Comparison of ENCODE assay signal across 26 cellular contexts in the genomic region with DNA sequence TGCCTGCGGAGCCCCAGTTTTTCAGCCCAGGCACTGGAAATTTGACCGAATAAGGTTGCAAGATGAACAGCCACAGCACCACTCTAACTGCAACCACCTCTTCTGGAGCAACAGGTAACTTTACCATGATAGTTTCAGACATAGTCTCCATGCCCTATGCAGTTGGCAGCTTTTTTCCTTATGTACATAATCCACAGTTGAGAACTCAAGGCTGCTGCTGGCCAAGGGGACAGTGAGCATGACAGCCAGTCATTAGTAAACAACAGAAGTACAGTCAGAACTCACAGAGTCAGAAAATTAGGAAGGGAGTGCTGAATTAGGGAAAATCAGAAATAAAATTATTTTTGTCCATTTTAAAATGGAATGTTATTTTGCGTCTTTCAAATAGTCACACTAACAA.
A peak's percentile ranks its signal among the peaks of the same experiment; 100 is the strongest.
DNase-seq lines count a peak whose midpoint lies in the region; ATAC-seq, FAIRE-seq and TF ChIP-seq lines count a peak whose summit lies in the region.
"Had no signal": no experiment of that assay in that cellular context is flagged by ENCODE, and none has a peak within 500 bp of the region (broad histone marks: within the 10 kb centered on the region; RNA-seq: fewer than 3 reads in every experiment).

No MANE protein-coding gene starts in this region.

- no peak overlapping the region for H2AFZ ChIP-seq in HepG2 (ENCODE audit: low read length)

- POLR2A ChIA-PET in HepG2 (lab: Yijun Ruan, JAX) = no interaction called here

- TF ChIP-seq POLR2A in HepG2 (IDR thresholded peaks at IDR 0.05; ENCODE audit: insufficient read depth in 1 of 2, low read depth in 2 of 2, low read length in 2 of 2) (no peak), right lobe of liver (IDR thresholded peaks at IDR 0.05) (no peak), prostate gland (IDR thresholded peaks at IDR 0.05) (no peak)

- no peak overlapping the region for H3K4me2 ChIP-seq in HepG2 (ENCODE audit: low read depth, low read length)
- H3K4me2 ChIP-seq: BLaER1 treated with 17β-estradiol and CSF1 and Interleukin-3, amounts not matched to agents 10 nM and 100 nM had no signal

- no peaks in the 10 kb centered on the region for H4K20me1 ChIP-seq in HepG2 (ENCODE audit: insufficient read depth, low read length)
- H4K20me1 ChIP-seq: BLaER1 treated with 17β-estradiol and CSF1 and Interleukin-3, amounts not matched to agents 10 nM and 100 nM had no signal

- CTCF ChIA-PET in HepG2 (lab: Yijun Ruan, JAX; ENCODE audit: low intra/inter-chr PET ratio, low total read pairs) = no interaction called here

- H3K27me3 ChIP-seq in liver (ENCODE audit: control insufficient read depth in 4 of 4, insufficient read depth in 4 of 4, low read length in 3 of 4) (peaks cover 0 to 3% (median 0%) of the 10 kb centered on the region in 4 donors), HepG2 (ENCODE audit: control insufficient read depth in 1 of 2, insufficient read depth in 2 of 2, low read length in 2 of 2) (no peaks in the 10 kb centered on the region), right lobe of liver (no peaks in the 10 kb centered on the region), prostate gland (replicated peaks; ENCODE audit: insufficient read depth) (no peaks in the 10 kb centered on the region)

- H3K9me3 ChIP-seq in liver (ENCODE audit: control insufficient read depth in 4 of 4, low read length in 3 of 4) (no peaks in the 10 kb centered on the region), HepG2 (ENCODE audit: low read length) (no peaks in the 10 kb centered on the region), right lobe of liver (no peaks in the 10 kb centered on the region), prostate gland (no peaks in the 10 kb centered on the region)
- H3K9me3 ChIP-seq: Caco-2 had no signal

- no peak for TF ChIP-seq CTCF in liver (IDR thresholded peaks at IDR 0.05; ENCODE audit: low read depth, low read length, missing input control)
- TF ChIP-seq CTCF in HepG2 (CRISPR knock-in tag; IDR thresholded peaks at IDR 0.05) = no peak
- no peak for TF ChIP-seq CTCF in LNCaP clone FGC (IDR thresholded peaks at IDR 0.05; ENCODE audit: control insufficient read depth, extremely low read depth, insufficient read depth)
- TF ChIP-seq CTCF in right lobe of liver (IDR thresholded peaks at IDR 0.05) = no peak
- TF ChIP-seq CTCF in prostate gland (IDR thresholded peaks at IDR 0.05) = no peak
- TF ChIP-seq CTCF in D721Med (IDR thresholded peaks at IDR 0.05; ENCODE audit: insufficient read depth, missing control alignments) = no peak

- no peaks in the 10 kb centered on the region for H3K4me1 Mint-ChIP-seq in natural killer cell treated with Interleukin-12 subunit alpha and Interleukin-12 subunit beta and Interleukin-15 and Interleukin-18, amount 100 ng/mL, for 72 hours (ENCODE audit: low read depth in 2 of 2)
- H3K4me1 Mint-ChIP-seq: B cell had no signal

- DNase-seq in HepG2 (ENCODE audit: low spot score) = no peak
- peak; percentile 40 for DNase-seq in LNCaP clone FGC (ENCODE audit: low read depth)
- no peak for DNase-seq in right lobe of liver
- DNase-seq in prostate gland (ENCODE audit: low spot score) = peak; percentile 24
- no peak for DNase-seq in D721Med (ENCODE audit: insufficient read length, low spot score)
- no peak for DNase-seq in natural killer cell treated with Interleukin-12 subunit alpha and Interleukin-12 subunit beta and Interleukin-15 and Interleukin-18, amount 100 ng/mL, for 72 hours (ENCODE audit: low spot score)
- no peak for DNase-seq in NCI-H2107 treated with DMSO at 0.1 percent for 48 hours (lab: John Stamatoyannopoulos, UW; ENCODE audit: unreplicated experiment)
- DNase-seq: 8988T; AML-193; Caco-2; Calu3; CD4-positive, alpha-beta T cell; CD8-positive, alpha-beta T cell; DMS 273 treated with DMSO at 0.1 percent for 48 hours; DMS153; DMS53; DMS79; DND-41; EL; GDM1 had no signal

- H3K4me3 ChIP-seq in liver (ENCODE audit: low read depth in 1 of 3, low read length in 3 of 3) (no peak overlapping the region), HepG2 (replicated peaks in 1 of 3; ENCODE audit: insufficient read depth in 1 of 3, low read depth in 2 of 3, low read length in 3 of 3) (no peak overlapping the region), LNCaP clone FGC (ENCODE audit: low read depth, low read length) (no peak overlapping the region), right lobe of liver (no peak overlapping the region), prostate gland (no peak overlapping the region)
- H3K4me3 ChIP-seq: BLaER1 treated with 17β-estradiol and CSF1 and Interleukin-3, amounts not matched to agents 10 nM and 100 nM had no signal

- ATAC-seq in HepG2 (no peak), right lobe of liver (peak; percentile 62 to 79 (median 65))
- ATAC-seq in natural killer cell treated with Interleukin-12 subunit alpha and Interleukin-12 subunit beta and Interleukin-15 and Interleukin-18, amount 100 ng/mL, for 72 hours = no peak
- ATAC-seq: CD8-positive, alpha-beta T cell had no signal

- H3K36me3 Mint-ChIP-seq in natural killer cell treated with Interleukin-12 subunit alpha and Interleukin-12 subunit beta and Interleukin-15 and Interleukin-18, amount 100 ng/mL, for 72 hours = no peaks in the 10 kb centered on the region
- H3K36me3 Mint-ChIP-seq: CD8-positive, alpha-beta T cell had no signal

- FAIRE-seq in HepG2 (lab: Jason Lieb, UNC) = no peak
- FAIRE-seq in D721Med (lab: Jason Lieb, UNC) = no peak
- FAIRE-seq: A204.1, GM12891 had no signal

- H3K27me3 Mint-ChIP-seq in natural killer cell treated with Interleukin-12 subunit alpha and Interleukin-12 subunit beta and Interleukin-15 and Interleukin-18, amount 100 ng/mL, for 72 hours = no peaks in the 10 kb centered on the region
- H3K27me3 Mint-ChIP-seq: B cell; CD4-positive, alpha-beta T cell had no signal

- H3K9ac ChIP-seq in liver (ENCODE audit: low read depth in 1 of 2, low read length in 2 of 2) (no peak overlapping the region), HepG2 (ENCODE audit: insufficient read depth, low read depth, low read length) (no peak overlapping the region)
- H3K9ac ChIP-seq: BLaER1 treated with 17β-estradiol and CSF1 and Interleukin-3, amounts not matched to agents 10 nM and 100 nM had no signal

- TF ChIP-seq EP300 in HepG2 (IDR thresholded peaks at IDR 0.05; ENCODE audit: low read depth in 2 of 2, low read length in 2 of 2) (no peak), HepG2 (CRISPR knock-in tag; IDR thresholded peaks at IDR 0.05; ENCODE audit: borderline replicate concordance) (no peak)

- in situ Hi-C loops in HepG2 (cut with HindIII; ENCODE audit: extremely low pct_ligation_motif_present, low pct_unique_long_range_greater_than_20kb) = no loop called here

- H3K79me2 ChIP-seq in HepG2 (ENCODE audit: insufficient read depth, low read length) = no peaks in the 10 kb centered on the region

- no peaks in the 10 kb centered on the region for H3K36me3 ChIP-seq in liver (ENCODE audit: control insufficient read depth in 4 of 4, insufficient read depth in 3 of 4, low read depth in 1 of 4, low read length in 3 of 4)
- no peaks in the 10 kb centered on the region for H3K36me3 ChIP-seq in HepG2 (replicated peaks in 1 of 2; ENCODE audit: control insufficient read depth in 1 of 2, insufficient read depth in 2 of 2, low read length in 2 of 2)
- no peaks in the 10 kb centered on the region for H3K36me3 ChIP-seq in right lobe of liver
- H3K36me3 ChIP-seq in prostate gland = no peaks in the 10 kb centered on the region
- H3K36me3 ChIP-seq: BLaER1 treated with 17β-estradiol and CSF1 and Interleukin-3, amounts not matched to agents 10 nM and 100 nM had no signal

- 92% methylated on average over 3 of the region's 3 CpGs for WGBS in liver
- WGBS in HepG2 (ENCODE audit: low lambda C conversion rate) = 92% methylated on average over 2 of the region's 3 CpGs
- WGBS in right lobe of liver (ENCODE audit: insufficient coverage, low coverage, low lambda C conversion rate, missing lambda C conversion rate) = 90% methylated on average over 2 of the region's 3 CpGs
- WGBS in prostate gland = 80% methylated on average over 2 of the region's 3 CpGs

- H3K4me3 Mint-ChIP-seq in natural killer cell treated with Interleukin-12 subunit alpha and Interleukin-12 subunit beta and Interleukin-15 and Interleukin-18, amount 100 ng/mL, for 72 hours = no peak overlapping the region
- H3K4me3 Mint-ChIP-seq: B cell; CD4-positive, alpha-beta T cell; CD8-positive, alpha-beta T cell had no signal

- no peaks in the 10 kb centered on the region for H3K9me3 Mint-ChIP-seq in natural killer cell treated with Interleukin-12 subunit alpha and Interleukin-12 subunit beta and Interleukin-15 and Interleukin-18, amount 100 ng/mL, for 72 hours
- H3K9me3 Mint-ChIP-seq: CD4-positive, alpha-beta T cell; CD8-positive, alpha-beta T cell had no signal

- H3K4me1 ChIP-seq in liver (ENCODE audit: control insufficient read depth in 4 of 4, insufficient read depth in 4 of 4, low read length in 3 of 4) (peaks cover 0 to 5% (median 0%) of the 10 kb centered on the region in 4 donors), HepG2 (ENCODE audit: insufficient read depth, low read length) (no peaks in the 10 kb centered on the region), right lobe of liver (no peaks in the 10 kb centered on the region), prostate gland (replicated peaks) (no peaks in the 10 kb centered on the region)
- H3K4me1 ChIP-seq: Caco-2 had no signal

- H3K27ac ChIP-seq in liver (ENCODE audit: low read depth in 1 of 2, low read length in 2 of 2) (no peak overlapping the region), HepG2 (ENCODE audit: extremely low read length, insufficient read depth, low read length) (no peak overlapping the region), right lobe of liver (no peak overlapping the region), prostate gland (no peak overlapping the region)
- H3K27ac ChIP-seq: BLaER1 treated with 17β-estradiol and CSF1 and Interleukin-3, amounts not matched to agents 10 nM and 100 nM; C4-2B had no signal

- no peak overlapping the region for H3K27ac Mint-ChIP-seq in natural killer cell treated with Interleukin-12 subunit alpha and Interleukin-12 subunit beta and Interleukin-15 and Interleukin-18, amount 100 ng/mL, for 72 hours
- H3K27ac Mint-ChIP-seq: B cell; CD4-positive, alpha-beta T cell; CD8-positive, alpha-beta T cell had no signal

- intact Hi-C loops in HepG2 (cut with micrococcal nuclease; ENCODE audit: unreplicated experiment) = no loop called here
- intact Hi-C loops in right lobe of liver (cut with DNase I) = no loop called here
- intact Hi-C loops in prostate gland (cut with DNase I) = no loop called here

- TF ChIP-seq RAD21 in liver (IDR thresholded peaks at IDR 0.05) = no peak
- no peak for TF ChIP-seq RAD21 in HepG2 (CRISPR knock-in tag; IDR thresholded peaks at IDR 0.05)

- BruUV-seq in HepG2 (replicated peaks; lab: Mats Ljungman, UMichigan) = no TSS peak

TF ChIP-seq in liver, 16 proteins besides CTCF, POLR2A, EP300 and RAD21:
- TF ChIP-seq FOXA2 (IDR thresholded peaks at IDR 0.05) (peak; percentile 15), SP1 (IDR thresholded peaks at IDR 0.05) (no peak)

TF ChIP-seq in HepG2, 621 proteins besides CTCF, POLR2A, EP300 and RAD21 (continues in another document):
- no peak for TF ChIP-seq ZNF629 (CRISPR knock-in tag; conservative IDR thresholded peaks at IDR 0.05)

Comparison
In these comparisons a context has a peak if more than half of its experiments do, and no peak if none do; other contexts are left out.
1. ATAC-seq: peak in right lobe of liver (4 of 4); none in HepG2 (single experiment) and natural killer cell treated with Interleukin-12 subunit alpha and Interleukin-12 subunit beta and Interleukin-15 and Interleukin-18, amount 100 ng/mL, for 72 hours (0 of 2).
2. DNase-seq: peak in LNCaP clone FGC (single experiment) and prostate gland (single experiment); none in HepG2 (single experiment), right lobe of liver (0 of 3), D721Med (single experiment), natural killer cell treated with Interleukin-12 subunit alpha and Interleukin-12 subunit beta and Interleukin-15 and Interleukin-18, amount 100 ng/mL, for 72 hours (single experiment) and NCI-H2107 treated with DMSO at 0.1 percent for 48 hours (single experiment).